In the genomic region with DNA sequence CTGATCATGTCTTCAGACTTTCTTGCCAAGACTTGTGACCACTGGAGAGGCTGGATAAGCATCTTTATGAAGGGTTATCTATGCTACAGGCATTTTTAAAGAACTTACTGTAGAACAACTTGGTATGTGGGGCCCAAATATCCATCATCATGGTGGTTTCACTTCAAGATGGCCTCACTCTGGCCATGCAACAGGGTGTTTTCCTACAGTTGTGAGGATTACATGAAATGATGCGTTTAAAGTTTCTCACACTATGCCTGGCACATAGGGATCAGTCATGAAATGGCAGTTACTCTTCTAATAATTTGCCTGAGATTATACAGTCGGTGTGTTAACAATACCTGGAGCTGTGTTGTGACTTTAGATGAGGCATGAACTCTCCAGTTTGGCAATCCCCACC, we compare ENCODE assay signal across 29 cellular contexts.
"Had no signal": no experiment of that assay in that cellular context is flagged by ENCODE, and none has a peak within 500 bp of the region (broad histone marks: within the 10 kb centered on the region; RNA-seq: fewer than 3 reads in every experiment).

No MANE protein-coding gene starts in this region.

- H3K4me3 ChIP-seq: colonic mucosa, coronary artery, dorsolateral prefrontal cortex, esophagus muscularis mucosa, esophagus squamous epithelium, gastrocnemius medialis, gastroesophageal sphincter, heart left ventricle, heart right ventricle, hepatocyte had no signal

- FAIRE-seq: colon, endometrium, endothelial cell of umbilical vein, frontal cortex had no signal

- H3K27ac ChIP-seq: colonic mucosa, coronary artery, dorsolateral prefrontal cortex, epithelial cell of prostate, esophagus muscularis mucosa, esophagus squamous epithelium, foreskin keratinocyte, gastrocnemius medialis, gastroesophageal sphincter, heart left ventricle, heart right ventricle, hepatocyte had no signal

- H3K27me3 ChIP-seq: colonic mucosa, esophagus muscularis mucosa, esophagus squamous epithelium, foreskin keratinocyte, gastrocnemius medialis, gastroesophageal sphincter, heart left ventricle, heart right ventricle, hepatocyte had no signal

- H3K4me1 ChIP-seq: colonic mucosa, esophagus muscularis mucosa, esophagus squamous epithelium, foreskin keratinocyte, gastrocnemius medialis, gastroesophageal sphincter, heart left ventricle, heart right ventricle had no signal

- H3K9me3 ChIP-seq: colonic mucosa, gastrocnemius medialis had no signal

- DNase-seq: colonic mucosa; cortex of kidney; dermis blood vessel endothelial cell; dorsolateral prefrontal cortex; effector CD4-positive, alpha-beta T cell; effector CD8-positive, alpha-beta T cell; effector memory CD4-positive, alpha-beta T cell; effector memory CD8-positive, alpha-beta T cell; endodermal cell; erythroblast; esophagus squamous epithelium; foreskin fibroblast; foreskin keratinocyte; foreskin melanocyte; gastrocnemius medialis; glutamatergic neuron; head of caudate nucleus; heart left ventricle; heart right ventricle had no signal

- ATAC-seq: effector memory CD8-positive, alpha-beta T cell; esophagus mucosa; foreskin keratinocyte; gastrocnemius medialis; gastroesophageal sphincter; heart left ventricle; heart right ventricle had no signal

- H3K4me2 ChIP-seq: hepatocyte had no signal

- H2AFZ ChIP-seq: hepatocyte had no signal

- H3K79me2 ChIP-seq: hepatocyte had no signal

- H3K36me3 ChIP-seq: colonic mucosa, gastrocnemius medialis had no signal
